Comparison of ENCODE assay signal across 16 cellular contexts in the genomic region with DNA sequence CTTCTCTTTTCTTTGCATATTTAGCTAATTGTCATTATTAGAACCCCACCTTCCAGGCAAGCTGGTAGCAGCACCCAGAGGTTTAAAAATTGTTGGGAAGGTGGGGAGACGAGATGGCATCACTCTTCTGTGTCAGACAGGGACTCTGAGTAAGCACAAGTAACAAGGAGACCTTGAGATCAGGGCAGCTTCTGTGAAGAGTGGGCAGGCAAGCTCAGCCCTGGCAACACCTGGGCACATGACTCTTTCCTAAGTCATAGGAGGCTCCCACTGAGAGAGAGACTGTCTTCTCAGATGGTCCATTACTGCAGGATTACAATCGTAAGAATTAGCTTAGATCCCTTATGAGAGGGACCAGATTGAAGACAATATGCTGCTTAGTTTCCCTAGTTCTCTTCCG.
"Had no signal": no experiment of that assay in that cellular context is flagged by ENCODE, and none has a peak within 500 bp of the region (broad histone marks: within the 10 kb centered on the region; RNA-seq: fewer than 3 reads in every experiment).

No MANE protein-coding gene starts in this region.

- DNase-seq: effector memory CD8-positive, alpha-beta T cell; esophagus squamous epithelium; foreskin fibroblast; immature natural killer cell; kidney; left colon; left ventricle myocardium superior; natural killer cell; stimulated activated CD4-positive, alpha-beta T cell treated with anti-CD3 and anti-CD28 coated beads, Interleukin-2, amount 100 ng/mL, for 48 hours; stimulated activated naive CD4-positive, alpha-beta T cell treated with Interleukin-2 at 50 U/mL for 16 hours; thyroid gland; upper lobe of left lung; uterus had no signal

- H3K27ac ChIP-seq: esophagus squamous epithelium, right atrium auricular region, suprapubic skin, thyroid gland, upper lobe of left lung, uterus had no signal

- H3K27me3 ChIP-seq: right atrium auricular region, thyroid gland, upper lobe of left lung, uterus had no signal

- H3K4me3 ChIP-seq: esophagus squamous epithelium, right atrium auricular region, smooth muscle cell, suprapubic skin, thyroid gland, upper lobe of left lung, uterus had no signal

- H3K4me1 ChIP-seq: esophagus squamous epithelium, right atrium auricular region, suprapubic skin, thyroid gland, uterus had no signal

- ATAC-seq: effector memory CD8-positive, alpha-beta T cell; left colon; left ventricle myocardium superior; natural killer cell had no signal

- H3K9me3 ChIP-seq: esophagus squamous epithelium, right atrium auricular region, suprapubic skin, thyroid gland, upper lobe of left lung, uterus had no signal

- H3K36me3 ChIP-seq: esophagus squamous epithelium, right atrium auricular region, suprapubic skin, thyroid gland, upper lobe of left lung, uterus had no signal
